In genomic region chr2:186848873-186849578, GRCh38 we compare ENCODE assay signal across 9 cellular contexts. TPM values are rescaled to one million over a fixed set of nuclear protein-coding genes. Genes with fewer than 3 reads are reported as not detected.
A peak's percentile ranks its signal among the peaks of the same experiment; 100 is the strongest.
DNase-seq lines count a peak whose midpoint lies in the region; ATAC-seq and TF ChIP-seq lines count a peak whose summit lies in the region.
"Had no signal": no experiment of that assay in that cellular context is flagged by ENCODE, and none has a peak within 500 bp of the region (broad histone marks: within the 10 kb centered on the region; RNA-seq: fewer than 3 reads in every experiment).

Gene ZSWIM2 (minus strand): TSS chr2:186849170. CDS start chr2:186849130, 40 bp downstream.

- no peaks in the 10 kb centered on the region for H3K9me3 ChIP-seq in adipocyte (ENCODE audit: control insufficient read depth, low read length)
- peaks cover 0 to 19% (median 0%) of the 10 kb centered on the region in 12 donors for H3K9me3 ChIP-seq in heart left ventricle

- no peaks in the 10 kb centered on the region for H3K27me3 ChIP-seq in adipocyte (replicated peaks; ENCODE audit: control insufficient read depth, insufficient read depth, low read length)
- peaks cover 0 to 17% (median 3%) of the 10 kb centered on the region in 9 donors for H3K27me3 ChIP-seq in heart left ventricle

- peak within 1 kb of the TSS; percentile 82 for H3K9ac ChIP-seq in adipocyte (ENCODE audit: low read length)

- peak; percentile 59 for ATAC-seq in HG03066 (IDR thresholded peaks at IDR 0.05; ENCODE audit: low read depth, unreplicated experiment)
- peak in 3 of 4 donors; percentile 71 to 82 (median 79) for ATAC-seq in heart left ventricle
- no peak for ATAC-seq in HG03025 (IDR thresholded peaks at IDR 0.05; ENCODE audit: low FRiP score, unreplicated experiment)

- intact Hi-C loops in heart left ventricle (cut with DNase I): no loop called here

- H3K36me3 ChIP-seq in adipocyte (ENCODE audit: control insufficient read depth, insufficient read depth, low read length, severe bottlenecking) (no peaks in the 10 kb centered on the region), heart left ventricle (no peaks in the 10 kb centered on the region)

- DNase-seq in activated CD4-positive, CD25-positive, alpha-beta regulatory T cell treated with anti-CD3 and anti-CD28 coated beads, Interleukin-2, amount 50 U/mL, for 72 hours: peak; percentile 28
- DNase-seq in activated CD4-positive, CD25-positive, alpha-beta regulatory T cell (lab: John Stamatoyannopoulos, UW): no peak
- DNase-seq in NCI-H460 (ENCODE audit: extremely low read depth, low read depth): peak; percentile 19
- peak; percentile 96 for DNase-seq in adipocyte (ENCODE audit: low read depth)
- DNase-seq in heart left ventricle: peak; percentile 32 to 72 (median 53)
- peak in 54 of 56 donors; percentile 3 to 89 (median 60) for DNase-seq in nucleus accumbens (lab: John Stamatoyannopoulos, UW)

- no peak within 1 kb of the TSS for H3K27ac ChIP-seq in heart left ventricle
- H3K27ac ChIP-seq: 22Rv1 had no signal

- H3K4me1 ChIP-seq in adipocyte (ENCODE audit: control insufficient read depth, insufficient read depth, low read length): peaks cover 18% of the 10 kb centered on the region
- peaks cover 0 to 13% (median 0%) of the 10 kb centered on the region in 12 donors for H3K4me1 ChIP-seq in heart left ventricle

- TF ChIP-seq CTCF in heart left ventricle (IDR thresholded peaks at IDR 0.05): no peak

- 6 to 13% (median 8%) methylated on average over 33 to 39 of the region's 39 CpGs for WGBS in heart left ventricle, 4 donors

- TF ChIP-seq POLR2A in heart left ventricle (IDR thresholded peaks at IDR 0.05): no peak

- H3K4me3 ChIP-seq in adipocyte (ENCODE audit: low read length) (peak within 1 kb of the TSS; percentile 81), heart left ventricle (peak within 1 kb of the TSS; percentile 1 to 61 (median 45))

RNA-seq across cellular contexts. Expression of gene ZSWIM2, which starts in this region (rescaled TPM):
- not detected in 2 replicates for total RNA-seq in NCI-H460 (2014; rRNA removed; shearing (Covaris generic))
- not detected in 2 replicates for polyA plus RNA-seq in NCI-H460 (2014; cell fraction: nucleus; rRNA removed)
- not detected for total RNA-seq in heart left ventricle
- polyA plus RNA-seq in heart left ventricle: not detected

Comparison
In these comparisons a context has a peak if more than half of its experiments do, and no peak if none do; other contexts are left out.
1. DNase-seq: peak in activated CD4-positive, CD25-positive, alpha-beta regulatory T cell treated with anti-CD3 and anti-CD28 coated beads, Interleukin-2, amount 50 U/mL, for 72 hours (single experiment), adipocyte (single experiment) and nucleus accumbens (54 of 56); none in activated CD4-positive, CD25-positive, alpha-beta regulatory T cell (0 of 4).
2. Peak in DNase-seq in NCI-H460; RNA of the gene not detected or under 1 TPM.
3. Peak in DNase-seq, ATAC-seq and H3K4me3 ChIP-seq in heart left ventricle; RNA of the gene not detected or under 1 TPM.